In genomic region chr9:16105576-16105975, GRCh38 we compare ENCODE assay signal across 17 cellular contexts.
A peak's percentile ranks its signal among the peaks of the same experiment; 100 is the strongest.
DNase-seq lines count a peak whose midpoint lies in the region; ATAC-seq, FAIRE-seq and TF ChIP-seq lines count a peak whose summit lies in the region.
"Had no signal": no experiment of that assay in that cellular context is flagged by ENCODE, and none has a peak within 500 bp of the region (broad histone marks: within the 10 kb centered on the region; RNA-seq: fewer than 3 reads in every experiment).

No MANE protein-coding gene starts in this region.

- H3K4me1 Mint-ChIP-seq in type B pancreatic cell (ENCODE audit: unreplicated experiment), result peaks cover 55% of the 10 kb centered on the region

- CTCF ChIA-PET in A549 (lab: Yijun Ruan, JAX), result no interaction called here

- POLR2A ChIA-PET in A549 (lab: Yijun Ruan, JAX), result no interaction called here

- H3K36me3 Mint-ChIP-seq in type B pancreatic cell, result no peaks in the 10 kb centered on the region

- H3K36me3 ChIP-seq in SJCRH30 (no peaks in the 10 kb centered on the region), upper lobe of left lung (no peaks in the 10 kb centered on the region)

- H3K9me3 ChIP-seq in A549 (no peaks in the 10 kb centered on the region), SJCRH30 (replicated peaks) (no peaks in the 10 kb centered on the region), upper lobe of left lung (no peaks in the 10 kb centered on the region)
- H3K9me3 ChIP-seq: Caco-2 had no signal

- no peaks in the 10 kb centered on the region for H3K27me3 Mint-ChIP-seq in type B pancreatic cell

- H3K27ac ChIP-seq in A549 (no peak overlapping the region), SJCRH30 (peak overlapping the region; percentile 84), upper lobe of left lung (no peak overlapping the region)
- H3K27ac ChIP-seq: C4-2B had no signal

- H3K4me3 ChIP-seq in A549 (no peak overlapping the region), SJCRH30 (no peak overlapping the region; the same call in 1 of the 2 replicates), choroid plexus epithelial cell (ENCODE audit: low read depth, low read length) (no peak overlapping the region), upper lobe of left lung (no peak overlapping the region)
- H3K4me3 ChIP-seq: K562 had no signal

- no peak for ATAC-seq in A549
- no peak for ATAC-seq in upper lobe of left lung (ENCODE audit: low FRiP score in 2 of 2)
- no peak for ATAC-seq in GM18511 (IDR thresholded peaks at IDR 0.05; ENCODE audit: unreplicated experiment)
- ATAC-seq: K562, Panc1 had no signal

- WGBS in A549 (ENCODE audit: missing lambda C conversion rate), result 44% methylated on average over 4 of the region's 4 CpGs
- 57 to 61% methylated on average over 4 of the region's 4 CpGs for whole genome bisulfite sequencing in upper lobe of left lung, 2 donors

- no peak overlapping the region for H3K27ac Mint-ChIP-seq in type B pancreatic cell

- H3K4me1 ChIP-seq in A549 (no peaks in the 10 kb centered on the region), SJCRH30 (peaks cover 44% of the 10 kb centered on the region), upper lobe of left lung (no peaks in the 10 kb centered on the region)
- H3K4me1 ChIP-seq: Caco-2 had no signal

- no peak for TF ChIP-seq POLR2A in A549 (IDR thresholded peaks at IDR 0.05; ENCODE audit: low read length)
- TF ChIP-seq POLR2A in upper lobe of left lung (IDR thresholded peaks at IDR 0.05), result no peak

- no peak overlapping the region for H3K4me2 ChIP-seq in A549

- TF ChIP-seq RAD21 in A549 (conservative IDR thresholded peaks at IDR 0.05 in 1 of 2, IDR thresholded peaks at IDR 0.05 in 1 of 2), result no peak

- TF ChIP-seq CTCF in A549 (IDR thresholded peaks at IDR 0.05), result no peak
- TF ChIP-seq CTCF in choroid plexus epithelial cell (conservative IDR thresholded peaks at IDR 0.05; ENCODE audit: low read depth, low read length), result no peak
- TF ChIP-seq CTCF in upper lobe of left lung (IDR thresholded peaks at IDR 0.05), result no peak
- TF ChIP-seq CTCF in type B pancreatic cell (conservative IDR thresholded peaks at IDR 0.05), result no peak

- FAIRE-seq in A549 (lab: Jason Lieb, UNC), result no peak
- FAIRE-seq: K562 had no signal

- TF ChIP-seq EP300 in A549 (IDR thresholded peaks at IDR 0.05) (no peak), upper lobe of left lung (IDR thresholded peaks at IDR 0.05) (no peak)

- H3K27me3 ChIP-seq in SJCRH30 (no peaks in the 10 kb centered on the region), upper lobe of left lung (no peaks in the 10 kb centered on the region)

- no peak overlapping the region for H3K4me3 Mint-ChIP-seq in type B pancreatic cell

- peaks cover under 1% of the 10 kb centered on the region for H3K9me3 Mint-ChIP-seq in type B pancreatic cell

- DNase-seq in A549 (ENCODE audit: low read depth in 1 of 2, low spot score in 1 of 2) (no peak), SJCRH30 (no peak), choroid plexus epithelial cell (ENCODE audit: low read depth) (peak; percentile 82), fibroblast of the conjunctiva (ENCODE audit: low read depth) (peak; percentile 85), upper lobe of left lung (no peak), type B pancreatic cell (ENCODE audit: extremely low spot score, unreplicated experiment) (no peak)
- DNase-seq in activated CD4-positive, alpha-beta T cell treated with anti-CD3 and anti-CD28 coated beads for 48 hours, result no peak
- DNase-seq: 8988T, Caco-2, HCEC 1CT, NCI-H1048, NCI-H774, SHP77 had no signal

TF ChIP-seq in A549, 52 proteins besides CTCF, POLR2A, EP300 and RAD21:
- TF ChIP-seq NR3C1 (IDR thresholded peaks at IDR 0.05) (0 out of 3 replicates have a peak, but pooled peaks have one; percentile 65), ATOH8 (CRISPR knock-in tag; IDR thresholded peaks at IDR 0.05; ENCODE audit: low read depth) (no peak)
TF ChIP-seq in A549: peak in this region for 1.

Comparison
In these comparisons a context has a peak if more than half of its experiments do, and no peak if none do; other contexts are left out.
1. DNase-seq: peak in choroid plexus epithelial cell (single experiment) and fibroblast of the conjunctiva (single experiment); none in A549 (0 of 2), SJCRH30 (0 of 2), upper lobe of left lung (0 of 2), activated CD4-positive, alpha-beta T cell treated with anti-CD3 and anti-CD28 coated beads for 48 hours (single experiment) and type B pancreatic cell (single experiment).